ENCODE assay signal across 20 cellular contexts in the genomic region with DNA sequence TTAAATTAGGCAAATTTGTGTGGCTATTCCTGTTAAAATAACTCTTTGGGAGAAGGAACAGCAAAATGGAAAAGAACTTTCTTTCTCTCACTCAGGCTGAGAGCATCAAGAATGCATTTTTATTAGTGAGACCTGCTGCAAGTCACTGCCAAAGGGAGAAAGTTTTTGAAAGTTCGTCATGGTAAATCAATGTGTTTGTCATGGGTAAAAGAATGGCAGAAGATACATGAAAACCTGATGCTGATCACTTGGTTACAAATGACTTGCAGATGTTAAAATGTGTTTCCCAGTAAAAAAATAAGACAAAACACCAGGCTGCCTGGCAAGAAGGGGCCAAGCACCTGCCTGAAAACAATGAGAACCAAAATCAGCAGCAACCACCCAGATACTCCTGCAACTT.
"Had no signal": no experiment of that assay in that cellular context is flagged by ENCODE, and none has a peak within 500 bp of the region (broad histone marks: within the 10 kb centered on the region; RNA-seq: fewer than 3 reads in every experiment).

No MANE protein-coding gene starts in this region.

- H3K4me3 Mint-ChIP-seq: activated CD4-positive, alpha-beta T cell treated with anti-CD3 and anti-CD28 coated beads, Interleukin-2, amount 10 ng/mL, durations not matched to agents 7 days and 5 days; activated naive CD4-positive, alpha-beta T cell treated with anti-CD3 and anti-CD28 coated beads, Interleukin-2, amount 10 ng/mL, durations not matched to agents 7 days and 5 days; central memory CD8-positive, alpha-beta T cell; natural killer cell; stimulated activated effector memory CD8-positive, alpha-beta T cell treated with anti-CD3 and anti-CD28 coated beads, Interleukin-12 subunit alpha, Interleukin-12 subunit beta, amount 100 ng/mL, for 72 hours had no signal

- H3K36me3 Mint-ChIP-seq: activated naive CD4-positive, alpha-beta T cell treated with anti-CD3 and anti-CD28 coated beads, Interleukin-2, amount 10 ng/mL, durations not matched to agents 7 days and 5 days; natural killer cell; stimulated activated effector memory CD8-positive, alpha-beta T cell treated with anti-CD3 and anti-CD28 coated beads, Interleukin-12 subunit alpha, Interleukin-12 subunit beta, amount 100 ng/mL, for 72 hours had no signal

- DNase-seq: activated CD4-positive, alpha-beta T cell treated with anti-CD3 and anti-CD28 coated beads, Interleukin-2, amount 10 ng/mL, durations not matched to agents 7 days and 5 days; activated CD4-positive, CD25-positive, alpha-beta regulatory T cell; activated naive CD4-positive, alpha-beta T cell treated with anti-CD3 and anti-CD28 coated beads, Interleukin-2, amount 10 ng/mL, durations not matched to agents 7 days and 5 days; adrenal gland; body of pancreas; cortex of kidney; effector CD8-positive, alpha-beta T cell; heart right ventricle; mammary epithelial cell; natural killer cell; occipital lobe; right cardiac atrium; thyroid gland; uterus had no signal

- H3K4me2 ChIP-seq: smooth muscle cell had no signal

- H3K9me3 ChIP-seq: adrenal gland, body of pancreas, heart right ventricle, thyroid gland, uterus had no signal

- H3K27me3 Mint-ChIP-seq: activated CD4-positive, alpha-beta T cell treated with anti-CD3 and anti-CD28 coated beads, Interleukin-2, amount 10 ng/mL, durations not matched to agents 7 days and 5 days; activated naive CD4-positive, alpha-beta T cell treated with anti-CD3 and anti-CD28 coated beads, Interleukin-2, amount 10 ng/mL, durations not matched to agents 7 days and 5 days; central memory CD8-positive, alpha-beta T cell; progenitor cell of endocrine pancreas had no signal

- ATAC-seq: body of pancreas; heart right ventricle; left lobe of liver; natural killer cell; right cardiac atrium; stimulated activated effector memory CD8-positive, alpha-beta T cell treated with anti-CD3 and anti-CD28 coated beads, Interleukin-12 subunit alpha, Interleukin-12 subunit beta, amount 100 ng/mL, for 72 hours had no signal

- H3K9me3 Mint-ChIP-seq: activated naive CD4-positive, alpha-beta T cell treated with anti-CD3 and anti-CD28 coated beads, Interleukin-2, amount 10 ng/mL, durations not matched to agents 7 days and 5 days; activated T-helper 2 cell treated with anti-CD3 and anti-CD28 coated beads, Interferon-gamma antibody, Interleukin-2, Interleukin-4, amounts not matched to agents 10 μg/mL and 5 μg/mL and 100 μg/mL, durations not matched to agents 14 hours and 24 hours and 36 hours; central memory CD8-positive, alpha-beta T cell; natural killer cell had no signal

- H3K27ac Mint-ChIP-seq: activated CD4-positive, alpha-beta T cell treated with anti-CD3 and anti-CD28 coated beads, Interleukin-2, amount 10 ng/mL, durations not matched to agents 7 days and 5 days; activated naive CD4-positive, alpha-beta T cell treated with anti-CD3 and anti-CD28 coated beads, Interleukin-2, amount 10 ng/mL, durations not matched to agents 7 days and 5 days; activated T-helper 2 cell treated with anti-CD3 and anti-CD28 coated beads, Interferon-gamma antibody, Interleukin-2, Interleukin-4, amounts not matched to agents 10 μg/mL and 5 μg/mL and 100 μg/mL, durations not matched to agents 14 hours and 24 hours and 36 hours; progenitor cell of endocrine pancreas; stimulated activated effector memory CD8-positive, alpha-beta T cell treated with anti-CD3 and anti-CD28 coated beads, Interleukin-12 subunit alpha, Interleukin-12 subunit beta, amount 100 ng/mL, for 72 hours had no signal

- H3K27ac ChIP-seq: adrenal gland, body of pancreas, heart right ventricle, thyroid gland, uterus had no signal

- H3K27me3 ChIP-seq: adrenal gland, body of pancreas, heart right ventricle, thyroid gland, uterus had no signal

- H3K36me3 ChIP-seq: adrenal gland, heart right ventricle, thyroid gland, uterus had no signal

- H3K4me3 ChIP-seq: adrenal gland, body of pancreas, heart right ventricle, smooth muscle cell, thyroid gland, uterus had no signal

- H3K4me1 ChIP-seq: body of pancreas, thyroid gland, uterus had no signal

- H3K4me1 Mint-ChIP-seq: activated CD4-positive, alpha-beta T cell treated with anti-CD3 and anti-CD28 coated beads, Interleukin-2, amount 10 ng/mL, durations not matched to agents 7 days and 5 days; activated naive CD4-positive, alpha-beta T cell treated with anti-CD3 and anti-CD28 coated beads, Interleukin-2, amount 10 ng/mL, durations not matched to agents 7 days and 5 days; central memory CD8-positive, alpha-beta T cell; stimulated activated effector memory CD8-positive, alpha-beta T cell treated with anti-CD3 and anti-CD28 coated beads, Interleukin-12 subunit alpha, Interleukin-12 subunit beta, amount 100 ng/mL, for 72 hours had no signal
